Comparison of ENCODE assay signal across 16 cellular contexts in the genomic region with DNA sequence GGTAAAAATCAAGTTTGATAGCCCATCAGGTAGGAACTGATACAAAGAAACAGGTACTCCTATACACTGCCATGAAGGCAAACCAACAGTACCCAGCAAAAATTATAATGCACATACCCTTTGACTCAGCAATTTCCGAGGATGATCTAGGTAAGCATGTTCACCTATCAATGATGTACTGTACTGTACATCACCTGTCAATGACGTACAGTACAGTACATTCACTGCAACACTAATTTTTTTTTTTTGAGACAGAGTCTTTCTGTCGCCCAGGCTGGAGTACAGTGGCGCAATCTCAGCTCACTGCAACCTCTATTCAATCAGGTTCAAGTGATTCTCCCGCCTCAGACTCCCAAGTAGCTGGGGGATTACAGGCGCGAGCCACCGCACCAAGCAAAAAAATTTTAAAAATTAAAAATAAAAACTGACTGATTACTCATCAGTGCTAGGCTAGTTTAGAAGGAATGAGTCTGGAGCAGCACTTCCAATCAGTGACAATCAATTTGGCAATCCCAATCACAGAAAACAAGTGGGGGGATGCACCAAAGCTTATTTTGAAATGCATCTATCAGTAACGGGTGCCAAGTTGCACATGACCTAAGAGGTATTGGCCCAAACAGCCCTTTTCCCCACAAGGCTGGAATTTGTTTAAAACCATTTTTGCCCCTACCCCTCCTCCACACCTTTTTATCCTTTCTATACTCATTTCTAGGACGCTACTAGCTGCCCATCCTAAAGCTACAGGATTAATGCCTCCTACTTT. TPM values are rescaled to one million over a fixed set of nuclear protein-coding genes. Genes with fewer than 3 reads are reported as not detected.
DNase-seq lines count a peak whose midpoint lies in the region; ATAC-seq and TF ChIP-seq lines count a peak whose summit lies in the region.
"Had no signal": no experiment of that assay in that cellular context is flagged by ENCODE, and none has a peak within 500 bp of the region (broad histone marks: within the 10 kb centered on the region; RNA-seq: fewer than 3 reads in every experiment).

No MANE protein-coding gene starts in this region.

- H3K27ac Mint-ChIP-seq in CD4-positive, alpha-beta T cell, result peak overlapping the region; percentile 94
- H3K27ac Mint-ChIP-seq in activated CD4-positive, alpha-beta memory T cell treated with anti-CD3 and anti-CD28 coated beads for 36 hours, result peak overlapping the region; percentile 66

- peaks cover 71% of the 10 kb centered on the region for H3K79me2 ChIP-seq in DND-41 (ENCODE audit: insufficient read depth, low read length)

- no peaks in the 10 kb centered on the region for H3K27me3 Mint-ChIP-seq in CD4-positive, alpha-beta T cell
- no peaks in the 10 kb centered on the region for H3K27me3 Mint-ChIP-seq in activated CD4-positive, alpha-beta memory T cell treated with anti-CD3 and anti-CD28 coated beads for 36 hours

- peak; percentile 20 for ATAC-seq in CD4-positive, alpha-beta T cell (ENCODE audit: poor library complexity)
- ATAC-seq in DND-41 (ENCODE audit: insufficient read depth, low read depth) (peak; percentile 21), left colon (peak; percentile 15)
- ATAC-seq: right cardiac atrium had no signal

- H3K36me3 ChIP-seq in DND-41 (ENCODE audit: insufficient read depth, low read length), result peaks cover 89% of the 10 kb centered on the region

- H3K9me3 ChIP-seq in CD4-positive, alpha-beta T cell (ENCODE audit: control insufficient read depth, low read length), result no peaks in the 10 kb centered on the region
- no peaks in the 10 kb centered on the region for H3K9me3 ChIP-seq in DND-41 (ENCODE audit: insufficient read depth, low read length, severe bottlenecking)
- H3K9me3 ChIP-seq: ascending aorta, left lung had no signal

- TF ChIP-seq CTCF in CD4-positive, alpha-beta T cell (IDR thresholded peaks at IDR 0.05), result no peak
- TF ChIP-seq CTCF in DND-41 (IDR thresholded peaks at IDR 0.05; ENCODE audit: borderline replicate concordance, extremely low read depth, low read length, poor library complexity, severe bottlenecking), result no peak

- peaks cover 72% of the 10 kb centered on the region for H3K4me1 Mint-ChIP-seq in CD4-positive, alpha-beta T cell (ENCODE audit: low read depth)
- peaks cover 79% of the 10 kb centered on the region for H3K4me1 Mint-ChIP-seq in activated CD4-positive, alpha-beta memory T cell treated with anti-CD3 and anti-CD28 coated beads for 36 hours (ENCODE audit: low read depth)

- CTCF ChIA-PET in CD4-positive, alpha-beta T cell (lab: Charles Lee), result interaction anchor here (1.2 to 2.5 kb wide), 4 partner anchors 139 to 165 kb away, joined by 3 to 12 read pairs (median 8); no protein-coding TSS in a partner anchor
- CTCF ChIA-PET in activated CD4-positive, alpha-beta memory T cell treated with anti-CD3 and anti-CD28 coated beads for 36 hours (lab: Charles Lee), result interaction anchor here (0.9 to 8.2 kb wide), 11 partner anchors 9 to 428 kb away, joined by 3 to 93 read pairs (median 8); no protein-coding TSS in a partner anchor

- H4K20me1 ChIP-seq in DND-41 (ENCODE audit: insufficient read depth, low read length), result peaks cover 67% of the 10 kb centered on the region

- H2AFZ ChIP-seq in DND-41 (ENCODE audit: low read depth, low read length), result no peak overlapping the region

- H3K27me3 ChIP-seq in CD4-positive, alpha-beta T cell (ENCODE audit: control insufficient read depth, insufficient read depth, low read length), result no peaks in the 10 kb centered on the region
- H3K27me3 ChIP-seq in DND-41 (ENCODE audit: insufficient read depth, low read length, poor library complexity), result no peaks in the 10 kb centered on the region
- H3K27me3 ChIP-seq: ascending aorta, left lung had no signal

- no peak overlapping the region for H3K4me3 Mint-ChIP-seq in CD4-positive, alpha-beta T cell
- no peak overlapping the region for H3K4me3 Mint-ChIP-seq in activated CD4-positive, alpha-beta memory T cell treated with anti-CD3 and anti-CD28 coated beads for 36 hours
- H3K4me3 Mint-ChIP-seq: CD14-positive monocyte, natural killer cell had no signal

- peaks cover 88% of the 10 kb centered on the region for H3K36me3 Mint-ChIP-seq in CD4-positive, alpha-beta T cell (ENCODE audit: low read depth)
- peaks cover 65% of the 10 kb centered on the region for H3K36me3 Mint-ChIP-seq in activated CD4-positive, alpha-beta memory T cell treated with anti-CD3 and anti-CD28 coated beads for 36 hours

- no peak for DNase-seq in CD4-positive, alpha-beta T cell
- DNase-seq in DND-41 (no peak), left colon (no peak), GM03348 (ENCODE audit: low spot score) (no peak), posterior cingulate gyrus (no peak), OCI-M1 (lab: John Stamatoyannopoulos, UW) (no peak)
- no peak for DNase-seq in activated CD4-positive, alpha-beta memory T cell treated with anti-CD3 and anti-CD28 coated beads for 36 hours
- DNase-seq in stimulated activated CD4-positive, alpha-beta T cell treated with anti-CD3 and anti-CD28 coated beads, Interleukin-2, amount 100 ng/mL, for 24 hours, result no peak
- DNase-seq: GDM1, left lung, natural killer cell, NCI-H1048, NCI-H2227 treated with DMSO at 0.1 percent for 48 hours, right cardiac atrium had no signal

- H3K9ac ChIP-seq in DND-41 (ENCODE audit: low read depth, low read length), result no peak overlapping the region

- H3K4me2 ChIP-seq in DND-41 (ENCODE audit: insufficient read depth, low read length), result no peak overlapping the region

- POLR2A ChIA-PET in CD4-positive, alpha-beta T cell (lab: Charles Lee), result interaction anchor here (0.6 to 6.7 kb wide), 12 partner anchors 8 to 378 kb away, joined by 3 to 66 read pairs (median 3); partner anchors contain the start of genes GALM, SOS1 and SRSF7
- POLR2A ChIA-PET in activated CD4-positive, alpha-beta memory T cell treated with anti-CD3 and anti-CD28 coated beads for 36 hours (lab: Charles Lee), result interaction anchor here (0.5 to 14.5 kb wide), 16 partner anchors 8 to 201 kb away, joined by 3 to 483 read pairs (median 5); partner anchors contain the start of genes HNRNPLL and SRSF7

- intact Hi-C loops in CD4-positive, alpha-beta T cell (cut with DNase I, micrococcal nuclease), result loop anchor here (1.0 to 10.0 kb wide), 3 partner anchors 141 to 1658 kb away; partner anchors contain the start of genes HNRNPLL (in 2 of the 2), GPATCH11 (in 1 of the 2) and HEATR5B (in 1 of the 2)
- intact Hi-C loops in activated CD4-positive, alpha-beta memory T cell treated with anti-CD3 and anti-CD28 coated beads for 36 hours (cut with micrococcal nuclease), result loop anchor here (5.0 kb wide), 3 partner anchors 366 to 484 kb away; partner anchors contain the start of gene ATL2
- intact Hi-C loops in left colon (cut with DNase I, micrococcal nuclease) (loop anchor here in 1 of 2 donors (5.0 kb wide), 1 partner anchor 161 kb away; no protein-coding TSS in a partner anchor), posterior cingulate gyrus (cut with DNase I) (no loop called here)

- peaks cover 33% of the 10 kb centered on the region for H3K4me1 ChIP-seq in DND-41 (ENCODE audit: insufficient read depth, low read length)

- no peak overlapping the region for H3K27ac ChIP-seq in CD4-positive, alpha-beta T cell (ENCODE audit: low read depth, low read length)
- H3K27ac ChIP-seq in DND-41 (ENCODE audit: low read length), result no peak overlapping the region
- H3K27ac ChIP-seq: ascending aorta, left lung had no signal

- H3K4me3 ChIP-seq in DND-41 (ENCODE audit: low read depth in 1 of 2, low read length in 2 of 2), result no peak overlapping the region
- H3K4me3 ChIP-seq: ascending aorta, left lung had no signal

- no peaks in the 10 kb centered on the region for H3K9me3 Mint-ChIP-seq in CD4-positive, alpha-beta T cell
- no peaks in the 10 kb centered on the region for H3K9me3 Mint-ChIP-seq in activated CD4-positive, alpha-beta memory T cell treated with anti-CD3 and anti-CD28 coated beads for 36 hours
- H3K9me3 Mint-ChIP-seq: CD14-positive monocyte, natural killer cell had no signal

RNA-seq across cellular contexts. Expression of gene SRSF7, which starts 8.2 kb away (rescaled TPM):
- 100 to 1,000 TPM; 550 to 557 TPM for total RNA-seq in CD4-positive, alpha-beta T cell
- 100 to 1,000 TPM; 276 to 279 TPM for total RNA-seq in activated CD4-positive, alpha-beta memory T cell treated with anti-CD3 and anti-CD28 coated beads for 36 hours
- 10 to 100 TPM; 85.6 to 91.2 TPM for total RNA-seq in left colon

RNA-seq across cellular contexts. Expression of gene GEMIN6, which starts 35.0 kb away (rescaled TPM):
- total RNA-seq in CD4-positive, alpha-beta T cell, result 1 to 10 TPM; 1.2 to 2.1 TPM
- 10 to 100 TPM; 24.9 to 26.0 TPM for total RNA-seq in activated CD4-positive, alpha-beta memory T cell treated with anti-CD3 and anti-CD28 coated beads for 36 hours
- 1 to 10 TPM; 5.1 to 6.9 TPM for total RNA-seq in left colon
